In genomic region chr9:137646341-137646740, GRCh38 we compare ENCODE assay signal across 20 cellular contexts. TPM values are rescaled to one million over a fixed set of nuclear protein-coding genes. Genes with fewer than 3 reads are reported as not detected.
DNase-seq lines count a peak whose midpoint lies in the region; ATAC-seq, FAIRE-seq and TF ChIP-seq lines count a peak whose summit lies in the region.
"Had no signal": no experiment of that assay in that cellular context is flagged by ENCODE, and none has a peak within 500 bp of the region (broad histone marks: within the 10 kb centered on the region; RNA-seq: fewer than 3 reads in every experiment).

No MANE protein-coding gene starts in this region.

- H3K27me3 ChIP-seq in BLaER1 (no peaks in the 10 kb centered on the region), GM23338 (ENCODE audit: insufficient read depth) (no peaks in the 10 kb centered on the region), H1 (replicated peaks in 1 of 4; ENCODE audit: control insufficient read depth in 3 of 4, extremely low read depth in 1 of 4, insufficient read depth in 3 of 4, low read length in 3 of 4) (no peaks in the 10 kb centered on the region)
- H3K27me3 ChIP-seq: BE2C had no signal

- H3K27ac ChIP-seq in BLaER1 (no peak overlapping the region), GM23338 (ENCODE audit: low read depth) (peak overlapping the region; percentile 78; the same call in 1 of the 2 replicates), H1 (ENCODE audit: low read depth, low read length) (no peak overlapping the region)

- no peak overlapping the region for H3K23ac ChIP-seq in H1 (ENCODE audit: insufficient read length)

- H2BK5ac ChIP-seq in H1 (ENCODE audit: low read depth, low read length): peak overlapping the region; percentile 41; the same call in 1 of the 2 replicates

- H2BK15ac ChIP-seq in H1 (ENCODE audit: low read length): no peak overlapping the region

- H4K5ac ChIP-seq in H1 (ENCODE audit: insufficient read length, low read depth, low read length): no peak overlapping the region

- peaks cover 24% of the 10 kb centered on the region for H3K79me1 ChIP-seq in H1 (ENCODE audit: low read depth, low read length)

- H3K18ac ChIP-seq in H1 (ENCODE audit: extremely low read depth, low read length): no peak overlapping the region

- no peaks in the 10 kb centered on the region for H3F3A ChIP-seq in GM23338 (replicated peaks; ENCODE audit: low read depth)

- H3K79me2 ChIP-seq in GM23338 (replicated peaks; ENCODE audit: insufficient read depth): peaks cover 100% of the 10 kb centered on the region
- peaks cover 12 to 95% of the 10 kb centered on the region in 2 experiments for H3K79me2 ChIP-seq in H1 (ENCODE audit: control insufficient read depth in 1 of 2, insufficient read depth in 2 of 2, low read length in 2 of 2)

- H3K4me3 Mint-ChIP-seq in GM23338 (no peak overlapping the region), natural killer cell (no peak overlapping the region)

- H3K36me3 Mint-ChIP-seq in GM23338 (ENCODE audit: low read depth) (peaks cover 27% of the 10 kb centered on the region), natural killer cell (no peaks in the 10 kb centered on the region)

- peak overlapping the region; percentile 42; the same call in 1 of the 2 replicates for H3K4me2 ChIP-seq in BLaER1
- H3K4me2 ChIP-seq in GM23338: no peak overlapping the region
- no peak overlapping the region for H3K4me2 ChIP-seq in H1 (ENCODE audit: insufficient read depth in 1 of 2, low read depth in 2 of 2, low read length in 2 of 2)

- no peak overlapping the region for H2AFZ ChIP-seq in GM23338
- H2AFZ ChIP-seq in H1 (ENCODE audit: low read length): no peak overlapping the region

- peaks cover 20% of the 10 kb centered on the region for H3K4me1 ChIP-seq in BLaER1
- no peaks in the 10 kb centered on the region; the same call in 1 of the 2 replicates for H3K4me1 ChIP-seq in GM23338 (ENCODE audit: insufficient read depth)
- H3K4me1 ChIP-seq in H1 (replicated peaks in 1 of 4; ENCODE audit: control insufficient read depth in 3 of 4, insufficient read depth in 4 of 4, low read length in 3 of 4): peaks cover 0 to 3% (median 0%) of the 10 kb centered on the region in 4 experiments; a peak in 1 of 7 replicates
- H3K4me1 ChIP-seq: BE2C had no signal

- TF ChIP-seq CTCF in GM23338 (conservative IDR thresholded peaks at IDR 0.05; ENCODE audit: low read depth in 2 of 2): no peak
- TF ChIP-seq CTCF in H1 (IDR thresholded peaks at IDR 0.05; ENCODE audit: control extremely low read depth in 1 of 3, insufficient read depth in 1 of 3, low read depth in 1 of 3, low read length in 3 of 3): no peak
- no peak for TF ChIP-seq CTCF in natural killer cell (IDR thresholded peaks at IDR 0.05)

- CTCF ChIA-PET in H1 (lab: Charles Lee; ENCODE audit: partially characterized antibody): interaction anchor here (0.6 to 2.2 kb wide), 10 partner anchors 10 to 43 kb away, joined by 3 to 11 read pairs (median 4); no protein-coding TSS in a partner anchor

- H3K23me2 ChIP-seq in H1 (ENCODE audit: low read depth, low read length): no peaks in the 10 kb centered on the region

- H2BK120ac ChIP-seq in H1 (replicated peaks; ENCODE audit: low read depth, low read length): no peak overlapping the region

- H3K4me1 Mint-ChIP-seq in GM23338 (peaks cover 20% of the 10 kb centered on the region), natural killer cell (peaks cover 50 to 61% of the 10 kb centered on the region in 2 donors)

- no peak overlapping the region for H3K4me3 ChIP-seq in BLaER1
- H3K4me3 ChIP-seq in GM23338: no peak overlapping the region
- no peak overlapping the region for H3K4me3 ChIP-seq in H1 (ENCODE audit: extremely low read depth in 1 of 4, insufficient read depth in 2 of 4, low read depth in 3 of 4, low read length in 4 of 4)
- H3K4me3 ChIP-seq: GM12878, K562 had no signal

- H3K9me3 ChIP-seq in BLaER1: no peaks in the 10 kb centered on the region
- H3K9me3 ChIP-seq in H1 (ENCODE audit: insufficient read depth in 2 of 2, low read depth in 1 of 2, low read length in 1 of 2): 0 out of 4 replicates have a peak, but pooled peaks cover 0 to 2% of the 10 kb centered on the region in 2 experiments
- H3K9me3 ChIP-seq: BE2C had no signal

- no peak overlapping the region for H2AK5ac ChIP-seq in H1 (ENCODE audit: low read depth, low read length)

- no peak overlapping the region for H3K14ac ChIP-seq in H1 (ENCODE audit: insufficient read length)

- no peak overlapping the region for H2BK12ac ChIP-seq in H1 (ENCODE audit: low read depth, low read length)

- H3K27ac Mint-ChIP-seq in GM23338 (0 out of 2 replicates have a peak overlapping the region, but pooled peaks have one; percentile 47), natural killer cell (peak overlapping the region; percentile 85 to 91)

- peaks cover 100% of the 10 kb centered on the region for H3K36me3 ChIP-seq in BLaER1
- H3K36me3 ChIP-seq in GM23338 (ENCODE audit: insufficient read depth): no peaks in the 10 kb centered on the region
- H3K36me3 ChIP-seq in H1 (ENCODE audit: control insufficient read depth in 2 of 4, insufficient read depth in 4 of 4, low read length in 3 of 4): peaks cover 0 to 14% (median under 1%) of the 10 kb centered on the region in 4 experiments; a peak in 2 of 8 replicates

- no peak overlapping the region for H2BK20ac ChIP-seq in H1 (ENCODE audit: low read length)

- no peak for TF ChIP-seq POLR2A in H1 (IDR thresholded peaks at IDR 0.05; ENCODE audit: control extremely low read depth in 1 of 2, low read depth in 2 of 2, low read length in 2 of 2)

- H3K4ac ChIP-seq in H1 (replicated peaks; ENCODE audit: insufficient read length, low read depth, low read length): no peak overlapping the region

- H3K9me3 Mint-ChIP-seq in GM23338 (no peaks in the 10 kb centered on the region), natural killer cell (no peaks in the 10 kb centered on the region)

- POLR2A ChIA-PET in H1 (lab: Charles Lee; ENCODE audit: partially characterized antibody): interaction anchor here (1.3 to 1.9 kb wide), 3 partner anchors 19 to 24 kb away, joined by 4 to 7 read pairs (median 6); no protein-coding TSS in a partner anchor

- WGBS in H1 (ENCODE audit: extremely low coverage in 1 of 2, insufficient coverage in 1 of 2, insufficient read length in 1 of 2, insufficient replicate concordance in 2 of 2, low coverage in 1 of 2, low lambda C conversion rate in 2 of 2, missing lambda C conversion rate in 1 of 2), 2 experiments: 93% methylated on average over 11 of the region's 13 CpGs; no CpG with 5 or more reads in 1 of the 2 experiments

- FAIRE-seq in H1 (lab: Jason Lieb, UNC): no peak
- FAIRE-seq: GM12878, GM18507, K562 had no signal

- TF ChIP-seq RAD21 in H1 (IDR thresholded peaks at IDR 0.05 in 1 of 2, conservative IDR thresholded peaks at IDR 0.05 in 1 of 2; ENCODE audit: low read depth in 2 of 2, low read length in 2 of 2): no peak

- intact Hi-C loops in natural killer cell (cut with micrococcal nuclease): no loop called here

- H3K9me2 ChIP-seq in GM23338 (ENCODE audit: insufficient read depth): no peaks in the 10 kb centered on the region

- no peak overlapping the region for H3K9ac ChIP-seq in BLaER1
- no peak overlapping the region for H3K9ac ChIP-seq in H1 (replicated peaks in 1 of 4; ENCODE audit: extremely low read depth in 1 of 4, low read depth in 3 of 4, low read length in 3 of 4)

- no peak overlapping the region for H4K91ac ChIP-seq in H1 (replicated peaks; ENCODE audit: insufficient read length, low read length)

- no peak overlapping the region for H4K8ac ChIP-seq in H1 (ENCODE audit: extremely low read depth, insufficient read depth, low read length)

- H3K27me3 Mint-ChIP-seq in GM23338 (ENCODE audit: insufficient read depth, low read depth, poor library complexity) (peaks cover 9% of the 10 kb centered on the region), natural killer cell (ENCODE audit: low read depth in 2 of 2) (no peaks in the 10 kb centered on the region)

- H4K20me1 ChIP-seq in BLaER1: peaks cover 100% of the 10 kb centered on the region
- peaks cover 66% of the 10 kb centered on the region for H4K20me1 ChIP-seq in GM23338 (replicated peaks; ENCODE audit: insufficient read depth)
- H4K20me1 ChIP-seq in H1 (replicated peaks in 1 of 2; ENCODE audit: control insufficient read depth in 1 of 2, insufficient read depth in 2 of 2, low read length in 2 of 2): peaks cover 17 to 24% of the 10 kb centered on the region in 2 experiments

- H3K56ac ChIP-seq in H1 (replicated peaks; ENCODE audit: insufficient read length, low read depth, low read length): no peak overlapping the region

- TF ChIP-seq EP300 in H1 (IDR thresholded peaks at IDR 0.05; ENCODE audit: borderline replicate concordance in 1 of 2, low read depth in 2 of 2, low read length in 2 of 2): no peak

- no peak for DNase-seq in GM23338 (ENCODE audit: low spot score)
- DNase-seq in H1 (ENCODE audit: low read depth in 1 of 2, low spot score in 2 of 2): no peak
- DNase-seq in natural killer cell: no peak
- no peak for DNase-seq in occipital lobe (lab: John Stamatoyannopoulos, UW)
- DNase-seq in hepatic stellate cell (ENCODE audit: low spot score): no peak
- DNase-seq in NCI-H2171 treated with DMSO at 0.1 percent for 48 hours (lab: John Stamatoyannopoulos, UW): no peak
- DNase-seq in cerebellum (ENCODE audit: low spot score): no peak
- DNase-seq: ACHN; BE2C; NCI-H1436 treated with DMSO at 0.1 percent for 48 hours; NCI-H2081; NCI-H226; NCI-H526; NK-92 treated with Interleukin-12 subunit alpha and Interleukin-12 subunit beta, amount 100 ng/mL, for 24 hours; PC-3 had no signal

- ATAC-seq in GM23338 (peak; percentile 30; the same call in 2 of the 3 replicates), natural killer cell (no peak)
- ATAC-seq: GM12878, K562, PC-3, SK-N-SH treated with all-trans-retinoic acid at 6 μM for 48 hours had no signal

RNA-seq across cellular contexts. Expression of gene EHMT1, which starts 27.5 kb away (rescaled TPM):
- total RNA-seq in GM23338 (2014; rRNA removed; shearing (Covaris generic)): 160 and 177 TPM in 2 replicates
- 162 and 166 TPM in 2 replicates for polyA plus RNA-seq in GM23338 (2016; fragmentation: Nextera tagmentation; extraction: Ambion mirVana)
- total RNA-seq in H1 (2021; fragmentation: NEBNext Ultra II Directional; extraction: Animal tissue kit (Norgen Biotek cat#: 25700)): 163 and 171 TPM in 2 replicates
- 95.7 and 143 TPM in 2 replicates for polyA plus RNA-seq in H1 (2011; rRNA removed)
- 96.0 TPM for polyA plus RNA-seq in H1 (2011; cell fraction: cytosol; rRNA removed)
- 204 TPM for polyA plus RNA-seq in H1 (2011; cell fraction: nucleus; rRNA removed)
- 66.4 to 99.9 TPM (median 90.6 TPM) in 4 replicates for polyA plus RNA-seq in H1 (2012, experiment 1 of 2)
- polyA plus RNA-seq in H1 (2012, experiment 2 of 2): 56.9 TPM
- polyA plus RNA-seq in H1 (2013, experiment 1 of 2): 68.1 TPM
- 62.4 TPM for polyA plus RNA-seq in H1 (2013, experiment 2 of 2)
- polyA minus RNA-seq in H1 (2011; rRNA and poly(A)+ RNA removed): 101 and 107 TPM in 2 replicates
- polyA minus RNA-seq in H1 (2011; cell fraction: cytosol; rRNA and poly(A)+ RNA removed): 93.4 TPM
- polyA minus RNA-seq in H1 (2011; cell fraction: nucleus; rRNA and poly(A)+ RNA removed): 95.4 TPM
- 100 to 1,000 TPM; 173 to 200 (median 176) TPM for total RNA-seq in natural killer cell
- 68.3 TPM for total RNA-seq in occipital lobe
- total RNA-seq in cerebellum: 70.7 TPM

RNA-seq across cellular contexts. Expression of gene ARRDC1, which starts 40.9 kb away (rescaled TPM):
- total RNA-seq in GM23338 (2014; rRNA removed; shearing (Covaris generic)): 33.9 and 63.8 TPM in 2 replicates
- 33.5 and 36.6 TPM in 2 replicates for polyA plus RNA-seq in GM23338 (2016; fragmentation: Nextera tagmentation; extraction: Ambion mirVana)
- 22.0 and 22.2 TPM in 2 replicates for total RNA-seq in H1 (2021; fragmentation: NEBNext Ultra II Directional; extraction: Animal tissue kit (Norgen Biotek cat#: 25700))
- 58.4 and 94.0 TPM in 2 replicates for polyA plus RNA-seq in H1 (2011; rRNA removed)
- polyA plus RNA-seq in H1 (2011; cell fraction: cytosol; rRNA removed): 60.3 TPM
- 273 TPM for polyA plus RNA-seq in H1 (2011; cell fraction: nucleus; rRNA removed)
- polyA plus RNA-seq in H1 (2012, experiment 1 of 2): 16.4 to 31.5 TPM (median 28.7 TPM) in 4 replicates
- polyA plus RNA-seq in H1 (2012, experiment 2 of 2): 25.8 TPM
- polyA plus RNA-seq in H1 (2013, experiment 1 of 2): 31.8 TPM
- 28.5 TPM for polyA plus RNA-seq in H1 (2013, experiment 2 of 2)
- polyA minus RNA-seq in H1 (2011; rRNA and poly(A)+ RNA removed): 21.5 and 31.7 TPM in 2 replicates
- 22.1 TPM for polyA minus RNA-seq in H1 (2011; cell fraction: cytosol; rRNA and poly(A)+ RNA removed)
- polyA minus RNA-seq in H1 (2011; cell fraction: nucleus; rRNA and poly(A)+ RNA removed): 53.6 TPM
- 100 to 1,000 TPM in 1 of 3 donors, 10 to 100 TPM in 2; 80.7 to 105 (median 92.9) TPM for total RNA-seq in natural killer cell
- 9.5 TPM for total RNA-seq in occipital lobe
- total RNA-seq in cerebellum: 25.8 TPM

RNA-seq across cellular contexts. Expression of gene ZMYND19, which starts 56.0 kb away (rescaled TPM):
- 50.3 and 58.5 TPM in 2 replicates for total RNA-seq in GM23338 (2014; rRNA removed; shearing (Covaris generic))
- polyA plus RNA-seq in GM23338 (2016; fragmentation: Nextera tagmentation; extraction: Ambion mirVana): 25.8 and 41.7 TPM in 2 replicates
- total RNA-seq in H1 (2021; fragmentation: NEBNext Ultra II Directional; extraction: Animal tissue kit (Norgen Biotek cat#: 25700)): 58.5 and 58.7 TPM in 2 replicates
- 42.4 and 54.0 TPM in 2 replicates for polyA plus RNA-seq in H1 (2011; rRNA removed)
- polyA plus RNA-seq in H1 (2011; cell fraction: cytosol; rRNA removed): 52.3 TPM
- 115 TPM for polyA plus RNA-seq in H1 (2011; cell fraction: nucleus; rRNA removed)
- polyA plus RNA-seq in H1 (2012, experiment 1 of 2): 39.3 to 52.7 TPM (median 47.8 TPM) in 4 replicates
- 48.7 TPM for polyA plus RNA-seq in H1 (2012, experiment 2 of 2)
- 33.0 TPM for polyA plus RNA-seq in H1 (2013, experiment 1 of 2)
- polyA plus RNA-seq in H1 (2013, experiment 2 of 2): 34.1 TPM
- polyA minus RNA-seq in H1 (2011; rRNA and poly(A)+ RNA removed): 21.5 and 21.8 TPM in 2 replicates
- 23.3 TPM for polyA minus RNA-seq in H1 (2011; cell fraction: cytosol; rRNA and poly(A)+ RNA removed)
- 31.8 TPM for polyA minus RNA-seq in H1 (2011; cell fraction: nucleus; rRNA and poly(A)+ RNA removed)
- total RNA-seq in natural killer cell: 10 to 100 TPM in 2 of 3 donors, 1 to 10 TPM in 1; 6.5 to 18.8 (median 16.3) TPM
- total RNA-seq in occipital lobe: 17.9 TPM
- total RNA-seq in cerebellum: 12.7 TPM
